ENCODE assay signal across 8 cellular contexts in the genomic region with DNA sequence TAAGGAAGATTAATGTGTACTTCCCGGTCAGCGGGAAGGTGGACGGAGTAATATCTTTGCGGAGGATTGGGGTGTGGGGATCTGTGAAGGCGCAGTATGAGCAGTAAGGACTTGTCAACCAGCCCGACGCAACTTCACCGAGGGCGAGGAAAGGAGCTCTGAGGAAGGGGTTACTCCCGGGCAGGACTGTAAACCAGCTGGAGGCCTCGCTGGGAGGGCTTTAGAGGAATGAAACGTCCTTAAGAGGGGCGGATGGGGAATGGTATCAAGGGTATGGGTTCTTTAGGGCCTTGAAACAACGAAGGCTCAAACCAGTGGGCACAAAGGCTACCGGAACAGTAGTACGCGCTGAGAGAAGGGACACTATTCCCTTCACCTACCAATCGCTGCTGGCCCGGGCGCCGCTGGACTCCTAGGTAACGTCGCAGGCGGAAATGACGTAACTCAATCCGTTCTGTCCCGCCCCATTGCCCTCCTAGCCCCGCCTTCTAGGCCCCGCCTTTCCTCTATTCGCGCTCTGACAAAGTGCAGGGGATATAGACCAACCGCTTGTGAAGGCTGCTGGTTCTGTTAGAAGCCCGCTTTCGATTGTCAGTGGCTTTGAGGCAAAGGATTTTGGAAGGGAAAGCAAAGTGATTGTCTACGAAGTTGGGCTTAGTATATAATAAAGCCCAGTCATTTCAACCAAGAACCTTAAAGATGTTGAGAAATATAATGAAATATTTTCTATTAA. TPM values are rescaled to one million over a fixed set of nuclear protein-coding genes. Genes with fewer than 3 reads are reported as not detected.
DNase-seq lines count a peak whose midpoint lies in the region; ATAC-seq and TF ChIP-seq lines count a peak whose summit lies in the region.

Gene C11orf65, minus strand, starts transcription at position 439 of the 733 bp plus-strand sequence. CDS start 5,970 bp downstream, outside the sequence.

- peak within 1 kb of the TSS; percentile 51 to 74 (median 66) for H3K4me3 ChIP-seq in heart right ventricle

- CTCF ChIA-PET in T-cell (lab: Charles Lee), result no interaction called here

- H3K27me3 ChIP-seq in heart right ventricle, result no peaks in the 10 kb centered on the region

- H3K4me3 Mint-ChIP-seq in T-cell, result peak within 1 kb of the TSS; percentile 93 to 98 (median 96)
- peak within 1 kb of the TSS; percentile 99 for H3K4me3 Mint-ChIP-seq in type B pancreatic cell

- intact Hi-C loops in heart right ventricle (cut with DNase I), result loop anchor here in 6 of 10 donors (1.0 to 10.0 kb wide), 10 partner anchors 30 to 342 kb away; partner anchors contain the start of genes ATM (in 2 of the 6), NPAT (in 2 of the 6), ACAT1 (in 1 of the 6) and DDX10 (in 1 of the 6)

- peak within 1 kb of the TSS; percentile 94 to 99 (median 98) for H3K27ac ChIP-seq in heart right ventricle

- H3K36me3 Mint-ChIP-seq in T-cell (no peaks in the 10 kb centered on the region), type B pancreatic cell (no peaks in the 10 kb centered on the region)

- H3K27me3 Mint-ChIP-seq in T-cell (no peaks in the 10 kb centered on the region), type B pancreatic cell (no peaks in the 10 kb centered on the region)

- DNase-seq in GM13977 (ENCODE audit: low spot score) (peak; percentile 87), NCI-H146 (lab: John Stamatoyannopoulos, UW) (peak; percentile 98), T-cell (peak; percentile 88 to 98 (median 94)), amniotic epithelial cell (ENCODE audit: low read depth) (peak; percentile 96), heart right ventricle (peak; percentile 94 to 97), pons (ENCODE audit: low spot score) (peak; percentile 99), type B pancreatic cell (ENCODE audit: extremely low spot score, unreplicated experiment) (peak; percentile 93)

- in situ Hi-C loops in GM13977 (cut with MboI; ENCODE audit: low pct_unique_long_range_greater_than_20kb, low sequenced_read_pairs, unreplicated experiment), result no loop called here

- WGBS in heart right ventricle, 2 donors, result 0% methylated on average over 34 to 35 of the region's 35 CpGs

- H3K27ac Mint-ChIP-seq in T-cell, result peak within 1 kb of the TSS; percentile 99 to 100
- H3K27ac Mint-ChIP-seq in type B pancreatic cell, result peak within 1 kb of the TSS; percentile 100

- H3K4me1 Mint-ChIP-seq in T-cell (peaks cover 19 to 20% (median 20%) of the 10 kb centered on the region in 3 donors), type B pancreatic cell (ENCODE audit: unreplicated experiment) (peaks cover 4% of the 10 kb centered on the region)

- ATAC-seq in HG02870 (IDR thresholded peaks at IDR 0.05; ENCODE audit: unreplicated experiment) (peak; percentile 98), T-cell (replicated peaks in 1 of 4) (peak; percentile 94 to 99 (median 98)), heart right ventricle (peak; percentile 99 to 100 (median 100))

- POLR2A ChIA-PET in T-cell (lab: Charles Lee), result interaction anchor here (1.0 to 1.5 kb wide), 3 partner anchors 27 to 198 kb away, joined by 5 to 7 read pairs (median 6); partner anchors contain the start of gene DDX10 (in 1 of the 2)

- peaks cover 0 to 22% (median 8%) of the 10 kb centered on the region in 9 donors for H3K4me1 ChIP-seq in heart right ventricle

- H3K9me3 Mint-ChIP-seq in T-cell, result no peaks in the 10 kb centered on the region
- H3K9me3 Mint-ChIP-seq in type B pancreatic cell, result no peaks in the 10 kb centered on the region

- no peaks in the 10 kb centered on the region for H3K9me3 ChIP-seq in heart right ventricle

- TF ChIP-seq CTCF in GM13977 (IDR thresholded peaks at IDR 0.05; ENCODE audit: extremely low read depth, insufficient read depth, missing control alignments) (no peak), heart right ventricle (IDR thresholded peaks at IDR 0.05) (no peak), type B pancreatic cell (conservative IDR thresholded peaks at IDR 0.05) (no peak)

- no peaks in the 10 kb centered on the region for H3K36me3 ChIP-seq in heart right ventricle

RNA-seq across cellular contexts. Expression of gene C11orf65, which starts in this region (rescaled TPM):
- total RNA-seq in T-cell (1 to 10 TPM in 1 of 5 donors, under 1 TPM in 4; 0.41 to 1.3 (median 0.58) TPM), heart right ventricle (1 to 10 TPM in 6 of 10 donors, under 1 TPM in 3, not detected in 1; 0.39 to 1.6 (median 1.1) TPM), type B pancreatic cell (ENCODE audit: low replicate concordance) (0.70 and 1.0 TPM in 2 replicates)
- polyA plus RNA-seq in heart right ventricle, result under 1 TPM; 0.16 to 0.29 TPM

Comparison
In these comparisons a context has a peak if more than half of its experiments do, and no peak if none do; other contexts are left out.
1. Peak in every context shown above with its lines: DNase-seq, ATAC-seq, H3K4me3 ChIP-seq and H3K27ac ChIP-seq.